Comparison of ENCODE assay signal across 16 cellular contexts in genomic region chr3:25410703-25411102, GRCh38. TPM values are rescaled to one million over a fixed set of nuclear protein-coding genes. Genes with fewer than 3 reads are reported as not detected.
DNase-seq lines count a peak whose midpoint lies in the region; ATAC-seq, FAIRE-seq and TF ChIP-seq lines count a peak whose summit lies in the region.
"Had no signal": no experiment of that assay in that cellular context is flagged by ENCODE, and none has a peak within 500 bp of the region (broad histone marks: within the 10 kb centered on the region; RNA-seq: fewer than 3 reads in every experiment).

No MANE protein-coding gene starts in this region.

- H3K27me3 ChIP-seq in endodermal cell (ENCODE audit: control insufficient read depth, insufficient read depth, low read length, poor library complexity, severe bottlenecking): no peaks in the 10 kb centered on the region
- no peaks in the 10 kb centered on the region for H3K27me3 ChIP-seq in liver (ENCODE audit: control insufficient read depth in 4 of 4, insufficient read depth in 4 of 4, low read length in 3 of 4)
- H3K27me3 ChIP-seq in small intestine (ENCODE audit: control insufficient read depth in 2 of 2, insufficient read depth in 2 of 2, low read length in 2 of 2): no peaks in the 10 kb centered on the region

- DNase-seq in endodermal cell (no peak), neural crest cell (ENCODE audit: low read depth, low spot score) (no peak), small intestine (peak; percentile 14), Right ventricle myocardium inferior (ENCODE audit: missing footprints) (no peak)
- no peak for DNase-seq in activated CD4-positive, alpha-beta memory T cell treated with anti-CD3 and anti-CD28 coated beads, Interleukin-2, amount 10 ng/mL, durations not matched to agents 7 days and 5 days
- DNase-seq: CD8-positive, alpha-beta T cell; COR-L47; HCEC 1CT; HFFc6 had no signal

- H3K27me3 Mint-ChIP-seq in endodermal cell (ENCODE audit: insufficient read depth): no peaks in the 10 kb centered on the region
- H3K27me3 Mint-ChIP-seq in neural crest cell (ENCODE audit: low read depth): no peaks in the 10 kb centered on the region
- no peaks in the 10 kb centered on the region for H3K27me3 Mint-ChIP-seq in activated CD4-positive, alpha-beta memory T cell treated with anti-CD3 and anti-CD28 coated beads, Interleukin-2, amount 10 ng/mL, durations not matched to agents 7 days and 5 days

- FAIRE-seq in small intestine (lab: Jason Lieb, UNC): no peak
- FAIRE-seq: GM18507, GM19239, HTR-8/SVneo had no signal

- TF ChIP-seq RAD21 in liver (IDR thresholded peaks at IDR 0.05): no peak

- no peak overlapping the region for H3K4me3 Mint-ChIP-seq in endodermal cell
- H3K4me3 Mint-ChIP-seq in neural crest cell: no peak overlapping the region
- H3K4me3 Mint-ChIP-seq in activated CD4-positive, alpha-beta memory T cell treated with anti-CD3 and anti-CD28 coated beads, Interleukin-2, amount 10 ng/mL, durations not matched to agents 7 days and 5 days: no peak overlapping the region
- H3K4me3 Mint-ChIP-seq: CD14-positive monocyte; CD8-positive, alpha-beta T cell; HFFc6 had no signal

- peaks cover 26% of the 10 kb centered on the region for H3K4me1 Mint-ChIP-seq in endodermal cell
- peaks cover 3% of the 10 kb centered on the region for H3K4me1 Mint-ChIP-seq in neural crest cell
- H3K4me1 Mint-ChIP-seq in activated CD4-positive, alpha-beta memory T cell treated with anti-CD3 and anti-CD28 coated beads, Interleukin-2, amount 10 ng/mL, durations not matched to agents 7 days and 5 days: no peaks in the 10 kb centered on the region
- H3K4me1 Mint-ChIP-seq: CD14-positive monocyte had no signal

- H3K36me3 ChIP-seq in endodermal cell (ENCODE audit: control insufficient read depth, insufficient read depth, low read length) (no peaks in the 10 kb centered on the region), liver (ENCODE audit: control insufficient read depth in 4 of 4, insufficient read depth in 3 of 4, low read depth in 1 of 4, low read length in 3 of 4) (no peaks in the 10 kb centered on the region), small intestine (ENCODE audit: control insufficient read depth in 2 of 2, insufficient read depth in 2 of 2, low read length in 2 of 2) (no peaks in the 10 kb centered on the region)

- H3K4me3 ChIP-seq in endodermal cell (ENCODE audit: low read length) (no peak overlapping the region), liver (ENCODE audit: low read depth in 1 of 3, low read length in 3 of 3) (no peak overlapping the region), small intestine (ENCODE audit: low read depth in 1 of 2, low read length in 2 of 2) (no peak overlapping the region)

- H3K27ac Mint-ChIP-seq in endodermal cell (peak overlapping the region; percentile 37), neural crest cell (ENCODE audit: unreplicated experiment) (peak overlapping the region; percentile 69)
- no peak overlapping the region for H3K27ac Mint-ChIP-seq in activated CD4-positive, alpha-beta memory T cell treated with anti-CD3 and anti-CD28 coated beads, Interleukin-2, amount 10 ng/mL, durations not matched to agents 7 days and 5 days
- H3K27ac Mint-ChIP-seq: CD14-positive monocyte; CD8-positive, alpha-beta T cell; HFFc6 had no signal

- POLR2A ChIA-PET in activated CD4-positive, alpha-beta memory T cell treated with anti-CD3 and anti-CD28 coated beads, Interleukin-2, amount 10 ng/mL, durations not matched to agents 7 days and 5 days (lab: Charles Lee): no interaction called here

- CTCF ChIA-PET in activated CD4-positive, alpha-beta memory T cell treated with anti-CD3 and anti-CD28 coated beads, Interleukin-2, amount 10 ng/mL, durations not matched to agents 7 days and 5 days (lab: Charles Lee): no interaction called here

- WGBS in endodermal cell (ENCODE audit: insufficient coverage in 1 of 2, insufficient read length in 1 of 2), 2 experiments: 83 to 100% methylated on average over 2 to 3 of the region's 4 CpGs
- 78% methylated on average over 4 of the region's 4 CpGs for WGBS in liver
- WGBS in small intestine, 3 donors: 37 to 67% (median 43%) methylated on average over 4 of the region's 4 CpGs

- H3K9ac ChIP-seq in endodermal cell (ENCODE audit: extremely low read depth, low read length, poor library complexity, severe bottlenecking) (no peak overlapping the region), liver (ENCODE audit: low read depth in 1 of 2, low read length in 2 of 2) (no peak overlapping the region)

- peaks cover 12% of the 10 kb centered on the region for H3K4me1 ChIP-seq in endodermal cell (ENCODE audit: control insufficient read depth, insufficient read depth, low read length)
- no peaks in the 10 kb centered on the region for H3K4me1 ChIP-seq in liver (ENCODE audit: control insufficient read depth in 4 of 4, insufficient read depth in 4 of 4, low read length in 3 of 4)
- no peaks in the 10 kb centered on the region for H3K4me1 ChIP-seq in small intestine (ENCODE audit: control insufficient read depth in 2 of 2, insufficient read depth in 1 of 2, low read depth in 1 of 2, low read length in 1 of 2)

- H3K9me3 ChIP-seq in endodermal cell (ENCODE audit: control insufficient read depth, low read length) (peaks cover 11% of the 10 kb centered on the region), liver (ENCODE audit: control insufficient read depth in 4 of 4, low read length in 3 of 4) (no peaks in the 10 kb centered on the region), small intestine (ENCODE audit: control insufficient read depth, low read depth) (no peaks in the 10 kb centered on the region)

- TF ChIP-seq CTCF in endodermal cell (conservative IDR thresholded peaks at IDR 0.05): no peak
- no peak for TF ChIP-seq CTCF in liver (IDR thresholded peaks at IDR 0.05; ENCODE audit: low read depth, low read length, missing input control)
- TF ChIP-seq CTCF in neural crest cell (conservative IDR thresholded peaks at IDR 0.05): no peak

- intact Hi-C loops in Right ventricle myocardium inferior (cut with DNase I): no loop called here

- H3K27ac ChIP-seq in endodermal cell (ENCODE audit: low read depth, low read length): no peak overlapping the region
- no peak overlapping the region for H3K27ac ChIP-seq in liver (ENCODE audit: low read depth in 1 of 2, low read length in 2 of 2)
- H3K27ac ChIP-seq in small intestine (ENCODE audit: low read depth in 1 of 2, low read length in 1 of 2): no peak overlapping the region

- H3K9me3 Mint-ChIP-seq in endodermal cell (no peaks in the 10 kb centered on the region), neural crest cell (peaks cover 11% of the 10 kb centered on the region)
- H3K9me3 Mint-ChIP-seq in activated CD4-positive, alpha-beta memory T cell treated with anti-CD3 and anti-CD28 coated beads, Interleukin-2, amount 10 ng/mL, durations not matched to agents 7 days and 5 days: peaks cover 2% of the 10 kb centered on the region
- H3K9me3 Mint-ChIP-seq: CD8-positive, alpha-beta T cell; HFFc6 had no signal

- H3K36me3 Mint-ChIP-seq in endodermal cell (ENCODE audit: low read depth) (no peaks in the 10 kb centered on the region), neural crest cell (ENCODE audit: low read depth) (no peaks in the 10 kb centered on the region)
- H3K36me3 Mint-ChIP-seq in activated CD4-positive, alpha-beta memory T cell treated with anti-CD3 and anti-CD28 coated beads, Interleukin-2, amount 10 ng/mL, durations not matched to agents 7 days and 5 days (ENCODE audit: low read depth): no peaks in the 10 kb centered on the region
- H3K36me3 Mint-ChIP-seq: CD14-positive monocyte; CD8-positive, alpha-beta T cell had no signal

- ATAC-seq in HG03135 (IDR thresholded peaks at IDR 0.05; ENCODE audit: unreplicated experiment) (no peak), Right ventricle myocardium inferior (no peak), HG03039 (IDR thresholded peaks at IDR 0.05; ENCODE audit: unreplicated experiment) (no peak)
- ATAC-seq: CD8-positive, alpha-beta T cell had no signal

TF ChIP-seq in liver, 16 proteins besides CTCF, POLR2A, EP300 and RAD21:
- TF ChIP-seq HNF4A (conservative IDR thresholded peaks at IDR 0.05) (peak; percentile 7 to 51), HNF4G (IDR thresholded peaks at IDR 0.05) (no peak), EGR1 (IDR thresholded peaks at IDR 0.05; ENCODE audit: low read depth in 2 of 2) (no peak), FOXA2 (IDR thresholded peaks at IDR 0.05) (no peak), RXRA (IDR thresholded peaks at IDR 0.05) (no peak)

RNA-seq across cellular contexts. Expression of gene RARB, which starts 17.4 kb away (rescaled TPM):
- total RNA-seq in endodermal cell (10 to 100 TPM; 21.5 to 21.9 TPM), liver (1 to 10 TPM; 2.4 to 3.3 TPM), neural crest cell (0.98 and 1.9 TPM in 2 replicates), Right ventricle myocardium inferior (17.5 TPM)
- polyA plus RNA-seq in endodermal cell (2013, experiment 1 of 2): 10.8 TPM
- polyA plus RNA-seq in endodermal cell (2013, experiment 2 of 2): 8.2 TPM
- polyA plus RNA-seq in liver (1 to 10 TPM; 2.1 to 2.2 TPM), small intestine (1 to 10 TPM in 1 of 3 donors, under 1 TPM in 2; 0.27 to 1.3 (median 0.45) TPM)
- not detected for total RNA-seq in activated CD4-positive, alpha-beta memory T cell treated with anti-CD3 and anti-CD28 coated beads, Interleukin-2, amount 10 ng/mL, durations not matched to agents 7 days and 5 days
- total RNA-seq: CD8-positive, alpha-beta T cell had no signal
- polyA plus RNA-seq: CD14-positive monocyte had no signal
